ENCODE assay signal across 8 cellular contexts in genomic region chr20:13546497-13547131, GRCh38.
DNase-seq lines count a peak whose midpoint lies in the region; ATAC-seq and TF ChIP-seq lines count a peak whose summit lies in the region.

No MANE protein-coding gene starts in this region.

- peak; percentile 53 to 86 (median 69) for DNase-seq in NCI-H1417 (lab: John Stamatoyannopoulos, UW)
- DNase-seq in NCI-H1417 treated with DMSO at 0.1 percent for 48 hours (lab: John Stamatoyannopoulos, UW), result no peak
- DNase-seq in NCI-H2081 treated with DMSO at 0.1 percent for 48 hours (lab: John Stamatoyannopoulos, UW), result peak; percentile 22
- peak; percentile 82 for DNase-seq in WERI-Rb-1
- DNase-seq in cardiac fibroblast (ENCODE audit: low read depth in 2 of 2), result peak; percentile 81 to 86
- peak; percentile 61 to 91 for DNase-seq in left colon
- peak; percentile 36 to 58 for DNase-seq in stimulated activated CD4-positive, alpha-beta T cell treated with anti-CD3 and anti-CD28 coated beads, Interleukin-4, amount 100 ng/mL, for 4 hours

- intact Hi-C loops in left colon (cut with DNase I, micrococcal nuclease), result loop anchor here in 1 of 2 donors (5.0 kb wide), 1 partner anchor 424 kb away; no protein-coding TSS in a partner anchor

- peak; percentile 71 for TF ChIP-seq CTCF in WERI-Rb-1 (IDR thresholded peaks at IDR 0.05; ENCODE audit: low read depth, low read length)
- TF ChIP-seq CTCF in cardiac fibroblast (IDR thresholded peaks at IDR 0.05; ENCODE audit: low read depth, low read length), result peak; percentile 65

- H3K4me3 ChIP-seq in WERI-Rb-1 (ENCODE audit: low read depth, low read length), result no peak overlapping the region
- H3K4me3 ChIP-seq in cardiac fibroblast (replicated peaks in 1 of 2; ENCODE audit: low read depth in 2 of 2, low read length in 2 of 2), result no peak overlapping the region

- no peaks in the 10 kb centered on the region for H3K27me3 ChIP-seq in WERI-Rb-1 (ENCODE audit: insufficient read depth, low read depth, severe bottlenecking)

- H3K9me3 ChIP-seq in WERI-Rb-1 (ENCODE audit: severe bottlenecking), result no peaks in the 10 kb centered on the region

- no peak overlapping the region for H3K27ac ChIP-seq in WERI-Rb-1

- ATAC-seq in HG02678 (IDR thresholded peaks at IDR 0.05; ENCODE audit: unreplicated experiment), result peak; percentile 80
- peak; percentile 83 for ATAC-seq in left colon

- no peaks in the 10 kb centered on the region for H3K36me3 ChIP-seq in WERI-Rb-1
